ENCODE assay signal across 17 cellular contexts in genomic region chr1:201760516-201760915, GRCh38.
DNase-seq lines count a peak whose midpoint lies in the region; ATAC-seq and TF ChIP-seq lines count a peak whose summit lies in the region.
"Had no signal": no experiment of that assay in that cellular context is flagged by ENCODE, and none has a peak within 500 bp of the region (broad histone marks: within the 10 kb centered on the region; RNA-seq: fewer than 3 reads in every experiment).

No MANE protein-coding gene starts in this region.

- no peak overlapping the region for H3K27ac Mint-ChIP-seq in activated CD4-positive, alpha-beta T cell treated with anti-CD3 and anti-CD28 coated beads, Interleukin-2, amount 10 ng/mL, durations not matched to agents 7 days and 5 days
- H3K27ac Mint-ChIP-seq: activated naive CD4-positive, alpha-beta T cell treated with anti-CD3 and anti-CD28 coated beads, Interleukin-2, amount 50 U/mL, for 24 hours had no signal

- DNase-seq in cardiac muscle cell (ENCODE audit: low read depth in 1 of 2, low spot score in 1 of 2) (peak in 1 of 2 donors; percentile 68), left ventricle myocardium superior (no peak), brain microvascular endothelial cell (peak; percentile 51), iPS-NIHi11 (ENCODE audit: low spot score) (peak; percentile 50), aorta (no peak), NCI-H774 (lab: John Stamatoyannopoulos, UW) (no peak)
- no peak for DNase-seq in activated CD4-positive, alpha-beta T cell treated with anti-CD3 and anti-CD28 coated beads, Interleukin-2, amount 10 ng/mL, durations not matched to agents 7 days and 5 days
- DNase-seq: 8988T; activated CD4-positive, alpha-beta T cell treated with anti-CD3 and anti-CD28 coated beads for 1 hour; GF-D8; NCI-H1694 treated with DMSO at 0.1 percent for 48 hours; NCI-H524; PC-3; psoas muscle had no signal

- H3K36me3 Mint-ChIP-seq in activated CD4-positive, alpha-beta T cell treated with anti-CD3 and anti-CD28 coated beads, Interleukin-2, amount 10 ng/mL, durations not matched to agents 7 days and 5 days (ENCODE audit: low read depth), result no peaks in the 10 kb centered on the region
- H3K36me3 Mint-ChIP-seq: activated naive CD4-positive, alpha-beta T cell treated with anti-CD3 and anti-CD28 coated beads, Interleukin-2, amount 50 U/mL, for 24 hours had no signal

- intact Hi-C loops in left ventricle myocardium superior (cut with micrococcal nuclease), result no loop called here
- intact Hi-C loops in aorta (cut with DNase I), result no loop called here

- in situ Hi-C loops in brain microvascular endothelial cell (cut with HindIII; ENCODE audit: low pct_ligation_motif_present, low sequenced_read_pairs), result no loop called here

- no peak for TF ChIP-seq CTCF in cardiac muscle cell (IDR thresholded peaks at IDR 0.05; ENCODE audit: low read depth, low read length)
- no peak for TF ChIP-seq CTCF in brain microvascular endothelial cell (IDR thresholded peaks at IDR 0.05; ENCODE audit: low read depth, low read length, missing control alignments)

- CTCF ChIA-PET in activated CD4-positive, alpha-beta T cell treated with anti-CD3 and anti-CD28 coated beads, Interleukin-2, amount 10 ng/mL, durations not matched to agents 7 days and 5 days (lab: Charles Lee), result no interaction called here

- no peak for ATAC-seq in left ventricle myocardium superior
- ATAC-seq in aorta (ENCODE audit: low FRiP score), result no peak
- ATAC-seq in GM18867 (IDR thresholded peaks at IDR 0.05; ENCODE audit: unreplicated experiment), result no peak
- ATAC-seq: gastroesophageal sphincter, PC-3, psoas muscle had no signal

- H3K4me3 ChIP-seq in cardiac muscle cell, result no peak overlapping the region
- no peak overlapping the region for H3K4me3 ChIP-seq in brain microvascular endothelial cell (ENCODE audit: low read depth, low read length)
- peak overlapping the region in 1 of 2 donors; percentile 3 for H3K4me3 ChIP-seq in aorta (ENCODE audit: low read length in 2 of 2)
- H3K4me3 ChIP-seq: gastroesophageal sphincter, psoas muscle had no signal

- H3K9me3 ChIP-seq in cardiac muscle cell (ENCODE audit: low read depth), result no peaks in the 10 kb centered on the region
- no peaks in the 10 kb centered on the region for H3K9me3 ChIP-seq in aorta (ENCODE audit: control insufficient read depth, low read length)
- H3K9me3 ChIP-seq: gastroesophageal sphincter, psoas muscle had no signal

- H3K9me3 Mint-ChIP-seq in activated CD4-positive, alpha-beta T cell treated with anti-CD3 and anti-CD28 coated beads, Interleukin-2, amount 10 ng/mL, durations not matched to agents 7 days and 5 days, result no peaks in the 10 kb centered on the region
- H3K9me3 Mint-ChIP-seq: activated naive CD4-positive, alpha-beta T cell treated with anti-CD3 and anti-CD28 coated beads, Interleukin-2, amount 50 U/mL, for 24 hours had no signal

- peaks cover 90% of the 10 kb centered on the region for H3K4me1 ChIP-seq in cardiac muscle cell (ENCODE audit: low read depth)
- H3K4me1 ChIP-seq in aorta (ENCODE audit: control insufficient read depth in 1 of 2, insufficient read depth in 2 of 2, low read length in 2 of 2), result peaks cover 20 to 27% of the 10 kb centered on the region in 2 donors
- H3K4me1 ChIP-seq: psoas muscle had no signal

- peaks cover 15% of the 10 kb centered on the region for H3K27me3 Mint-ChIP-seq in activated CD4-positive, alpha-beta T cell treated with anti-CD3 and anti-CD28 coated beads, Interleukin-2, amount 10 ng/mL, durations not matched to agents 7 days and 5 days
- H3K27me3 Mint-ChIP-seq: activated naive CD4-positive, alpha-beta T cell treated with anti-CD3 and anti-CD28 coated beads, Interleukin-2, amount 50 U/mL, for 24 hours had no signal

- H3K27ac ChIP-seq in cardiac muscle cell (peak overlapping the region; percentile 84), brain microvascular endothelial cell (peak overlapping the region; percentile 77), aorta (ENCODE audit: low read depth in 1 of 2, low read length in 2 of 2) (peak overlapping the region; percentile 76)
- H3K27ac ChIP-seq: gastroesophageal sphincter, psoas muscle had no signal

- H3K36me3 ChIP-seq in cardiac muscle cell, result no peaks in the 10 kb centered on the region
- peaks cover 15% of the 10 kb centered on the region for H3K36me3 ChIP-seq in brain microvascular endothelial cell (replicated peaks)
- H3K36me3 ChIP-seq in aorta (ENCODE audit: control insufficient read depth in 1 of 2, insufficient read depth in 2 of 2, low read length in 1 of 2), result no peaks in the 10 kb centered on the region
- H3K36me3 ChIP-seq: gastroesophageal sphincter had no signal

- H3K27me3 ChIP-seq in cardiac muscle cell (no peaks in the 10 kb centered on the region), brain microvascular endothelial cell (replicated peaks) (no peaks in the 10 kb centered on the region), aorta (ENCODE audit: control insufficient read depth in 1 of 2, insufficient read depth in 2 of 2, low read length in 1 of 2) (no peaks in the 10 kb centered on the region)
- H3K27me3 ChIP-seq: gastroesophageal sphincter had no signal

- WGBS in aorta, 2 donors, result 10 to 29% methylated on average over 1 of the region's 1 CpG

- H3K4me1 Mint-ChIP-seq in activated CD4-positive, alpha-beta T cell treated with anti-CD3 and anti-CD28 coated beads, Interleukin-2, amount 10 ng/mL, durations not matched to agents 7 days and 5 days, result peaks cover 7% of the 10 kb centered on the region

- H3K4me3 Mint-ChIP-seq in activated CD4-positive, alpha-beta T cell treated with anti-CD3 and anti-CD28 coated beads, Interleukin-2, amount 10 ng/mL, durations not matched to agents 7 days and 5 days, result no peak overlapping the region
- H3K4me3 Mint-ChIP-seq: activated naive CD4-positive, alpha-beta T cell treated with anti-CD3 and anti-CD28 coated beads, Interleukin-2, amount 50 U/mL, for 24 hours had no signal

- POLR2A ChIA-PET in activated CD4-positive, alpha-beta T cell treated with anti-CD3 and anti-CD28 coated beads, Interleukin-2, amount 10 ng/mL, durations not matched to agents 7 days and 5 days (lab: Charles Lee), result no interaction called here

Comparison
In these comparisons a context has a peak if more than half of its experiments do, and no peak if none do; other contexts are left out.
1. DNase-seq: peak in brain microvascular endothelial cell (single experiment) and iPS-NIHi11 (single experiment); none in left ventricle myocardium superior (single experiment), aorta (0 of 2), activated CD4-positive, alpha-beta T cell treated with anti-CD3 and anti-CD28 coated beads, Interleukin-2, amount 10 ng/mL, durations not matched to agents 7 days and 5 days (single experiment) and NCI-H774 (single experiment).
2. Peak in every context shown above with its lines, with median percentiles within 50 percentile points of each other: H3K27ac ChIP-seq.